3 cellular contexts compared by ENCODE assay signal in genomic region chr17:76709951-76710862, GRCh38.
A peak's percentile ranks its signal among the peaks of the same experiment; 100 is the strongest.
TF ChIP-seq lines count a peak whose summit lies in the region.

No MANE protein-coding gene starts in this region.

TF ChIP-seq in HEK293, 187 proteins besides CTCF, POLR2A, EP300 and RAD21 (continues in another document):
- peak; percentile 61 for TF ChIP-seq PATZ1 (tag by site-specific recombination; IDR thresholded peaks at IDR 0.05)
- TF ChIP-seq ZBTB20 (tag by site-specific recombination; IDR thresholded peaks at IDR 0.05) = peak; percentile 57; the same call in 1 of the 2 replicates
- TF ChIP-seq SP2 (tag by site-specific recombination; IDR thresholded peaks at IDR 0.05) = peak; percentile 51
- TF ChIP-seq KLF8 (tag by site-specific recombination; IDR thresholded peaks at IDR 0.05) = peak; percentile 62
- peak; percentile 9; the same call in 1 of the 2 replicates for TF ChIP-seq GLIS2 (tag by site-specific recombination; IDR thresholded peaks at IDR 0.05)
- peak; percentile 69 for TF ChIP-seq ZBTB26 (tag by site-specific recombination; optimal IDR thresholded peaks at IDR 0.05)
- peak; percentile 47; the same call in 1 of the 2 replicates for TF ChIP-seq YY2 (tag by site-specific recombination; IDR thresholded peaks at IDR 0.05)
- TF ChIP-seq KLF1 (tag by site-specific recombination; IDR thresholded peaks at IDR 0.05) = 0 out of 2 replicates have a peak, but pooled peaks have one; percentile 18
- peak; percentile 14; the same call in 1 of the 2 replicates for TF ChIP-seq SP7 (tag by site-specific recombination; IDR thresholded peaks at IDR 0.05)
- peak; percentile 50 for TF ChIP-seq ZFHX2 (tag by site-specific recombination; conservative IDR thresholded peaks at IDR 0.05)
- TF ChIP-seq ZIC2 (tag by site-specific recombination; IDR thresholded peaks at IDR 0.05) = 0 out of 2 replicates have a peak, but pooled peaks have one; percentile 6
- TF ChIP-seq IKZF3 (tag by site-specific recombination; IDR thresholded peaks at IDR 0.05) = peak; percentile 41
- peak; percentile 45; the same call in 1 of the 2 replicates for TF ChIP-seq ZBTB10 (tag by site-specific recombination; IDR thresholded peaks at IDR 0.05)
- peak; percentile 36; the same call in 1 of the 2 replicates for TF ChIP-seq KLF10 (tag by site-specific recombination; IDR thresholded peaks at IDR 0.05)
- TF ChIP-seq KLF9 (tag by site-specific recombination; IDR thresholded peaks at IDR 0.05; ENCODE audit: low read depth) = peak; percentile 33; the same call in 1 of the 2 replicates

TF ChIP-seq in SK-N-SH, 30 proteins besides CTCF, POLR2A, EP300 and RAD21 (continued from another document):
- TF ChIP-seq SIN3A (IDR thresholded peaks at IDR 0.05; ENCODE audit: borderline replicate concordance, low read depth, low read length) = 0 out of 2 replicates have a peak, but pooled peaks have one; percentile 31
- peak; percentile 79; the same call in 1 of the 2 replicates for TF ChIP-seq MAX (IDR thresholded peaks at IDR 0.05; ENCODE audit: low read depth)

TF ChIP-seq in neural cell, 6 proteins besides CTCF, POLR2A, EP300 and RAD21:
- peak; percentile 67 for TF ChIP-seq MXI1 (conservative IDR thresholded peaks at IDR 0.05; ENCODE audit: poor library complexity, severe bottlenecking)
TF ChIP-seq in neural cell: peak in this region for 1; not testable (repeated sequence) for 5.
